ENCODE assay signal across 8 cellular contexts in genomic region chr6:30821862-30822784, GRCh38.
DNase-seq lines count a peak whose midpoint lies in the region; ATAC-seq, FAIRE-seq and TF ChIP-seq lines count a peak whose summit lies in the region.

No MANE protein-coding gene starts in this region.

- H3K4me3 Mint-ChIP-seq in activated CD4-positive, alpha-beta T cell treated with anti-CD3 and anti-CD28 coated beads, Interleukin-2, amount 10 ng/mL, durations not matched to agents 7 days and 5 days = no peak overlapping the region

- peak; percentile 44 for DNase-seq in activated CD4-positive, alpha-beta T cell treated with anti-CD3 and anti-CD28 coated beads, Interleukin-2, amount 10 ng/mL, durations not matched to agents 7 days and 5 days
- no peak for DNase-seq in activated CD4-positive, alpha-beta T cell treated with anti-CD3 and anti-CD28 coated beads for 48 hours
- peak; percentile 19 for DNase-seq in NCI-H2227 treated with DMSO at 0.1 percent for 48 hours (lab: John Stamatoyannopoulos, UW)
- DNase-seq in dedifferentiated amniotic fluid mesenchymal stem cell (ENCODE audit: extremely low spot score) = peak; percentile 40
- peak; percentile 71 for DNase-seq in myocyte (ENCODE audit: low read depth)
- no peak for DNase-seq in RCC 7860 (ENCODE audit: low spot score)

- no peaks in the 10 kb centered on the region for H3K9me3 Mint-ChIP-seq in activated CD4-positive, alpha-beta T cell treated with anti-CD3 and anti-CD28 coated beads, Interleukin-2, amount 10 ng/mL, durations not matched to agents 7 days and 5 days

- POLR2A ChIA-PET in activated CD4-positive, alpha-beta T cell treated with anti-CD3 and anti-CD28 coated beads, Interleukin-2, amount 10 ng/mL, durations not matched to agents 7 days and 5 days (lab: Charles Lee) = no interaction called here

- TF ChIP-seq POLR2A in GM18505 (IDR thresholded peaks at IDR 0.05; ENCODE audit: borderline replicate concordance, extremely low read depth, insufficient read depth, insufficient read length) = no peak

- peaks cover 17% of the 10 kb centered on the region for H3K36me3 Mint-ChIP-seq in activated CD4-positive, alpha-beta T cell treated with anti-CD3 and anti-CD28 coated beads, Interleukin-2, amount 10 ng/mL, durations not matched to agents 7 days and 5 days (ENCODE audit: low read depth)

- H3K27me3 Mint-ChIP-seq in activated CD4-positive, alpha-beta T cell treated with anti-CD3 and anti-CD28 coated beads, Interleukin-2, amount 10 ng/mL, durations not matched to agents 7 days and 5 days = no peaks in the 10 kb centered on the region

- CTCF ChIA-PET in activated CD4-positive, alpha-beta T cell treated with anti-CD3 and anti-CD28 coated beads, Interleukin-2, amount 10 ng/mL, durations not matched to agents 7 days and 5 days (lab: Charles Lee) = interaction anchor here (0.6 to 1.7 kb wide), 16 partner anchors 9 to 1976 kb away, joined by 3 to 7 read pairs (median 4); no protein-coding TSS in a partner anchor

- peaks cover 61% of the 10 kb centered on the region for H3K4me1 Mint-ChIP-seq in activated CD4-positive, alpha-beta T cell treated with anti-CD3 and anti-CD28 coated beads, Interleukin-2, amount 10 ng/mL, durations not matched to agents 7 days and 5 days

- ATAC-seq in GM18505 (IDR thresholded peaks at IDR 0.05; ENCODE audit: unreplicated experiment) (no peak), GM18909 (IDR thresholded peaks at IDR 0.05; ENCODE audit: poor library complexity, unreplicated experiment) (no peak)

- FAIRE-seq in RCC 7860 (lab: Jason Lieb, UNC) = no peak

- peak overlapping the region; percentile 60 for H3K27ac Mint-ChIP-seq in activated CD4-positive, alpha-beta T cell treated with anti-CD3 and anti-CD28 coated beads, Interleukin-2, amount 10 ng/mL, durations not matched to agents 7 days and 5 days

Comparison
In these comparisons a context has a peak if more than half of its experiments do, and no peak if none do; other contexts are left out.
1. DNase-seq: peak in activated CD4-positive, alpha-beta T cell treated with anti-CD3 and anti-CD28 coated beads, Interleukin-2, amount 10 ng/mL, durations not matched to agents 7 days and 5 days (single experiment), NCI-H2227 treated with DMSO at 0.1 percent for 48 hours (single experiment), dedifferentiated amniotic fluid mesenchymal stem cell (single experiment) and myocyte (single experiment); none in activated CD4-positive, alpha-beta T cell treated with anti-CD3 and anti-CD28 coated beads for 48 hours (single experiment) and RCC 7860 (single experiment).